11 cellular contexts compared by ENCODE assay signal in genomic region chr20:46122071-46122470, GRCh38. TPM values are rescaled to one million over a fixed set of nuclear protein-coding genes. Genes with fewer than 3 reads are reported as not detected.
DNase-seq lines count a peak whose midpoint lies in the region; ATAC-seq and TF ChIP-seq lines count a peak whose summit lies in the region.
"Had no signal": no experiment of that assay in that cellular context is flagged by ENCODE, and none has a peak within 500 bp of the region (broad histone marks: within the 10 kb centered on the region; RNA-seq: fewer than 3 reads in every experiment).

No MANE protein-coding gene starts in this region.

- TF ChIP-seq CTCF in left ventricle myocardium inferior (IDR thresholded peaks at IDR 0.05; ENCODE audit: borderline replicate concordance): no peak
- TF ChIP-seq CTCF in astrocyte of the spinal cord (IDR thresholded peaks at IDR 0.05; ENCODE audit: low read depth, low read length): no peak
- no peak for TF ChIP-seq CTCF in kidney epithelial cell (IDR thresholded peaks at IDR 0.05; ENCODE audit: insufficient read depth, low read length, poor library complexity, severe bottlenecking)
- TF ChIP-seq CTCF in lower lobe of right lung (IDR thresholded peaks at IDR 0.05): no peak

- no peaks in the 10 kb centered on the region for H3K27me3 ChIP-seq in left ventricle myocardium inferior (ENCODE audit: low read depth)
- H3K27me3 ChIP-seq in kidney epithelial cell (ENCODE audit: control insufficient read depth, insufficient read depth, low read length): no peaks in the 10 kb centered on the region
- H3K27me3 ChIP-seq in lower lobe of right lung (ENCODE audit: low read depth): no peaks in the 10 kb centered on the region

- intact Hi-C loops in left ventricle myocardium inferior (cut with micrococcal nuclease) (loop anchor here (10.0 kb wide), 1 partner anchor 203 kb away; no protein-coding TSS in a partner anchor), Right ventricle myocardium inferior (cut with DNase I) (no loop called here), lower lobe of right lung (cut with DNase I) (no loop called here)

- H3K4me3 ChIP-seq in left ventricle myocardium inferior (no peak overlapping the region), astrocyte of the spinal cord (ENCODE audit: low read depth, low read length) (no peak overlapping the region), kidney epithelial cell (ENCODE audit: low read depth, low read length) (no peak overlapping the region), lower lobe of right lung (no peak overlapping the region)
- H3K4me3 ChIP-seq: SJSA1 had no signal

- H3K9me3 ChIP-seq in left ventricle myocardium inferior (replicated peaks): no peaks in the 10 kb centered on the region
- no peaks in the 10 kb centered on the region for H3K9me3 ChIP-seq in lower lobe of right lung
- H3K9me3 ChIP-seq: SJSA1 had no signal

- DNase-seq in left ventricle myocardium inferior: no peak
- DNase-seq in Right ventricle myocardium inferior (ENCODE audit: missing footprints): no peak
- DNase-seq in astrocyte of the spinal cord (ENCODE audit: low read depth, low spot score): peak; percentile 71
- DNase-seq in kidney epithelial cell (ENCODE audit: low read depth): peak; percentile 61
- no peak for DNase-seq in NK-92 treated with Interleukin-12 subunit alpha and Interleukin-12 subunit beta, amount 100 ng/mL, for 24 hours (lab: John Stamatoyannopoulos, UW)
- no peak for DNase-seq in T1000 (lab: John Stamatoyannopoulos, UW)
- no peak for DNase-seq in lower lobe of right lung
- DNase-seq: GOT3 had no signal

- H3K36me3 ChIP-seq in left ventricle myocardium inferior (peaks cover 39% of the 10 kb centered on the region), kidney epithelial cell (ENCODE audit: control insufficient read depth, insufficient read depth, low read length) (peaks cover 6% of the 10 kb centered on the region), lower lobe of right lung (peaks cover 49% of the 10 kb centered on the region)
- H3K36me3 ChIP-seq: SJSA1 had no signal

- peaks cover 55% of the 10 kb centered on the region for H3K4me1 ChIP-seq in left ventricle myocardium inferior
- peaks cover 49% of the 10 kb centered on the region for H3K4me1 ChIP-seq in lower lobe of right lung
- H3K4me1 ChIP-seq: SJSA1 had no signal

- ATAC-seq in Right ventricle myocardium inferior (no peak), HG03045 (IDR thresholded peaks at IDR 0.05; ENCODE audit: unreplicated experiment) (no peak), lower lobe of right lung (no peak)
- ATAC-seq: activated CD4-positive, CD25-positive, alpha-beta regulatory T cell treated with anti-CD3 and anti-CD28 coated beads, Interleukin-2, amount 50 U/mL, for 24 hours had no signal

- in situ Hi-C loops in astrocyte of the spinal cord (cut with HindIII; ENCODE audit: low sequenced_read_pairs): no loop called here

- H3K27ac ChIP-seq in left ventricle myocardium inferior (replicated peaks) (peak overlapping the region; percentile 56), lower lobe of right lung (no peak overlapping the region)
- H3K27ac ChIP-seq: SJSA1 had no signal

RNA-seq across cellular contexts. Expression of gene CD40, which starts 4.0 kb away (rescaled TPM):
- 6.8 TPM for total RNA-seq in left ventricle myocardium inferior
- 8.0 TPM for total RNA-seq in Right ventricle myocardium inferior
- total RNA-seq in kidney epithelial cell: 57.6 and 58.3 TPM in 2 replicates
- total RNA-seq in lower lobe of right lung: 35.7 TPM

RNA-seq across cellular contexts. Expression of gene NCOA5, which starts 32.3 kb away (rescaled TPM):
- total RNA-seq in left ventricle myocardium inferior (16.5 TPM), Right ventricle myocardium inferior (19.4 TPM), kidney epithelial cell (30.5 and 31.4 TPM in 2 replicates), lower lobe of right lung (29.4 TPM)

Comparison
In these comparisons a context has a peak if more than half of its experiments do, and no peak if none do; other contexts are left out.
1. DNase-seq: peak in astrocyte of the spinal cord (single experiment) and kidney epithelial cell (single experiment); none in left ventricle myocardium inferior (single experiment), Right ventricle myocardium inferior (single experiment), NK-92 treated with Interleukin-12 subunit alpha and Interleukin-12 subunit beta, amount 100 ng/mL, for 24 hours (single experiment), T1000 (single experiment) and lower lobe of right lung (single experiment).